Comparison of ENCODE assay signal across 17 cellular contexts in genomic region chr3:133882986-133883586, GRCh38. TPM values are rescaled to one million over a fixed set of nuclear protein-coding genes. Genes with fewer than 3 reads are reported as not detected.
DNase-seq lines count a peak whose midpoint lies in the region; ATAC-seq, FAIRE-seq and TF ChIP-seq lines count a peak whose summit lies in the region.
"Had no signal": no experiment of that assay in that cellular context is flagged by ENCODE, and none has a peak within 500 bp of the region (broad histone marks: within the 10 kb centered on the region; RNA-seq: fewer than 3 reads in every experiment).

No MANE protein-coding gene starts in this region.

- H3K27me3 ChIP-seq in left ventricle myocardium inferior (ENCODE audit: low read depth), result no peaks in the 10 kb centered on the region
- no peaks in the 10 kb centered on the region for H3K27me3 ChIP-seq in K562 (ENCODE audit: control insufficient read depth in 2 of 2, insufficient read depth in 2 of 2, low read length in 2 of 2)
- no peaks in the 10 kb centered on the region for H3K27me3 ChIP-seq in stomach

- POLR2A ChIA-PET in K562 (lab: Yijun Ruan, JAX), result interaction anchor here (0.6 kb wide), 2 partner anchors 18 to 333 kb away, joined by 3 to 7 read pairs; no protein-coding TSS in a partner anchor

- ATAC-seq in Right ventricle myocardium inferior (no peak), K562 (peak; percentile 34; the same call in 2 of the 3 replicates), omental fat pad (ENCODE audit: low FRiP score) (no peak)

- peaks cover 3% of the 10 kb centered on the region; the same call in 1 of the 2 replicates for H4K20me1 ChIP-seq in K562 (replicated peaks; ENCODE audit: control insufficient read depth, insufficient read depth, low read length)

- BruUV-seq in K562 (replicated peaks; lab: Mats Ljungman, UMichigan), result no TSS peak

- CTCF ChIA-PET in K562 (lab: Yijun Ruan, JAX; ENCODE audit: low intra/inter-chr PET ratio), result no interaction called here

- 5% methylated on average over 2 of the region's 3 CpGs for WGBS in K562 (ENCODE audit: insufficient coverage, low coverage, missing lambda C conversion rate)
- WGBS in stomach, 5 donors, result 66 to 86% (median 81%) methylated on average over 3 of the region's 3 CpGs

- peak overlapping the region; percentile 32; the same call in 1 of the 2 replicates for H3K4me2 ChIP-seq in K562 (ENCODE audit: insufficient read depth, low read length)

- intact Hi-C loops in left ventricle myocardium inferior (cut with micrococcal nuclease) (no loop called here), Right ventricle myocardium inferior (cut with DNase I) (no loop called here), K562 (cut with micrococcal nuclease) (no loop called here), stomach (cut with DNase I; ENCODE audit: low total_unique reads) (no loop called here)

- in situ Hi-C loops in K562 (cut with MboI), result no loop called here

- H3K36me3 ChIP-seq in left ventricle myocardium inferior (peaks cover 5% of the 10 kb centered on the region), K562 (ENCODE audit: control insufficient read depth, insufficient read depth, low read length) (no peaks in the 10 kb centered on the region), stomach (no peaks in the 10 kb centered on the region)

- H3K9ac ChIP-seq in K562 (ENCODE audit: insufficient read depth in 1 of 2, low read depth in 2 of 2, low read length in 2 of 2), result peak overlapping the region in 1 of 2 experiments; percentile 70; a peak in 1 of 4 replicates

- no peak for TF ChIP-seq EP300 in K562 (IDR thresholded peaks at IDR 0.05; ENCODE audit: low read length)
- TF ChIP-seq EP300 in stomach (IDR thresholded peaks at IDR 0.05), result no peak

- no peak for TF ChIP-seq POLR2A in K562 (conservative IDR thresholded peaks at IDR 0.05)
- no peak for TF ChIP-seq POLR2A in stomach (IDR thresholded peaks at IDR 0.05)

- TF ChIP-seq RAD21 in K562 (CRISPR knock-in tag; conservative IDR thresholded peaks at IDR 0.05 in 1 of 2, IDR thresholded peaks at IDR 0.05 in 1 of 2), result no peak

- no peak overlapping the region for H2AFZ ChIP-seq in K562 (ENCODE audit: low read depth, low read length)

- no peak overlapping the region for H3K4me3 ChIP-seq in left ventricle myocardium inferior
- H3K4me3 ChIP-seq in K562, result no peak overlapping the region
- H3K4me3 ChIP-seq in stomach, result no peak overlapping the region

- DNase-seq in left ventricle myocardium inferior (no peak), Right ventricle myocardium inferior (ENCODE audit: missing footprints) (no peak), K562 (ENCODE audit: extremely low read depth in 1 of 4, low spot score in 3 of 4) (no peak), islet precursor cell (peak; percentile 35), stomach (peak; percentile 21), omental fat pad (ENCODE audit: low spot score) (no peak), Ammon's horn (ENCODE audit: low spot score) (no peak), DMS153 (lab: John Stamatoyannopoulos, UW) (no peak)
- DNase-seq: AML-193; CD4-positive, alpha-beta T cell; Karpas-422; MM.1S; NCI-H1105 treated with DMSO at 0.1 percent for 48 hours; NCI-H1930; NCI-H2171 treated with DMSO at 0.1 percent for 48 hours; NCI-H82 had no signal

- H3K9me1 ChIP-seq in K562 (ENCODE audit: control insufficient read depth, insufficient read depth, low read length), result no peaks in the 10 kb centered on the region

- H3K4me1 ChIP-seq in left ventricle myocardium inferior (peaks cover 33% of the 10 kb centered on the region), K562 (replicated peaks in 1 of 2; ENCODE audit: control insufficient read depth in 2 of 2, insufficient read depth in 2 of 2, low read length in 2 of 2) (peaks cover 3 to 11% of the 10 kb centered on the region in 2 experiments; a peak in 3 of 5 replicates), stomach (peaks cover 0 to 13% (median 0%) of the 10 kb centered on the region in 4 donors)

- no peak for TF ChIP-seq CTCF in left ventricle myocardium inferior (IDR thresholded peaks at IDR 0.05; ENCODE audit: borderline replicate concordance)
- no peak for TF ChIP-seq CTCF in K562 (IDR thresholded peaks at IDR 0.05 in 2 of 3, conservative IDR thresholded peaks at IDR 0.05 in 1 of 3; ENCODE audit: insufficient read depth in 2 of 3, low read depth in 1 of 3, low read length in 3 of 3)
- no peak for TF ChIP-seq CTCF in stomach (IDR thresholded peaks at IDR 0.05)
- TF ChIP-seq CTCF in omental fat pad (IDR thresholded peaks at IDR 0.05), result no peak

- H3K79me2 ChIP-seq in K562 (ENCODE audit: control insufficient read depth, insufficient read depth, low read length), result no peaks in the 10 kb centered on the region; the same call in 2 of the 3 replicates

- H3K9me3 ChIP-seq in left ventricle myocardium inferior (replicated peaks) (peaks cover 17% of the 10 kb centered on the region), K562 (replicated peaks; ENCODE audit: control insufficient read depth, insufficient read depth, low read depth, low read length) (peaks cover 3% of the 10 kb centered on the region; the same call in 1 of the 2 replicates), stomach (peaks cover 0 to 9% (median 4%) of the 10 kb centered on the region in 4 donors)

- H3K27ac ChIP-seq in left ventricle myocardium inferior (replicated peaks) (peak overlapping the region; percentile 67), K562 (ENCODE audit: extremely low read depth, low read depth, low read length) (no peak overlapping the region; the same call in 2 of the 3 replicates), stomach (no peak overlapping the region)

- no peak for FAIRE-seq in K562 (lab: Jason Lieb, UNC)
- FAIRE-seq: H54 had no signal

TF ChIP-seq in K562, 482 proteins besides CTCF, POLR2A, EP300 and RAD21 (continues in another document):
- TF ChIP-seq ZNF274 (IDR thresholded peaks at IDR 0.05; ENCODE audit: borderline replicate concordance, low read depth, low read length) (no peak), BDP1 (IDR thresholded peaks at IDR 0.05; ENCODE audit: insufficient read depth, insufficient read length) (no peak), PHB2 (IDR thresholded peaks at IDR 0.05; ENCODE audit: low read depth) (no peak), ZBTB12 (CRISPR knock-in tag; IDR thresholded peaks at IDR 0.05) (no peak), ZNF239 (CRISPR knock-in tag; IDR thresholded peaks at IDR 0.05) (no peak), MBD1 (CRISPR knock-in tag; IDR thresholded peaks at IDR 0.05) (no peak), KLF10 (CRISPR knock-in tag; IDR thresholded peaks at IDR 0.05) (no peak), TAF9B (IDR thresholded peaks at IDR 0.05; ENCODE audit: partially characterized antibody) (no peak), POLR2H (tag; IDR thresholded peaks at IDR 0.05; ENCODE audit: low read depth) (no peak), THRAP3 (IDR thresholded peaks at IDR 0.05; ENCODE audit: borderline replicate concordance) (no peak), GTF2E2 (tag; IDR thresholded peaks at IDR 0.05) (no peak)

RNA-seq across cellular contexts. Expression of gene RAB6B, which starts 12.6 kb away (rescaled TPM):
- total RNA-seq in left ventricle myocardium inferior (59.1 TPM), Right ventricle myocardium inferior (58.8 TPM), K562 (2014; rRNA removed) (0.82 and 0.98 TPM in 2 replicates), K562 (2014; rRNA removed; fragmentation: Illumina TruSeq; extraction: Trizol) (1.5 and 1.7 TPM in 2 replicates), K562 (2015; rRNA removed; fragmentation: Illumina TruSeq; extraction: Trizol) (0.69 and 1.4 TPM in 2 replicates), K562 (2021) (9.8 and 11.4 TPM in 2 replicates), stomach (1 to 10 TPM in 3 of 5 donors, under 1 TPM in 2; 0.58 to 6.1 (median 1.2) TPM), omental fat pad (10 to 100 TPM in 1 of 4 donors, 1 to 10 TPM in 3; 1.7 to 16.4 (median 3.4) TPM)
- total RNA-seq in K562 (2011; cell fraction: chromatin; rRNA removed; ENCODE audit: low replicate concordance), result 4.9 and 6.7 TPM in 2 replicates
- 3.8 and 5.0 TPM in 2 replicates for total RNA-seq in K562 (2011; cell fraction: nucleolus; rRNA removed)
- total RNA-seq in K562 (2011; cell fraction: nucleoplasm; rRNA removed), result 5.4 and 9.9 TPM in 2 replicates
- polyA plus RNA-seq in K562 (2011; rRNA removed) (11.3 and 18.1 TPM in 2 replicates), K562 (2014; fragmentation: Illumina TruSeq; extraction: Trizol) (5.2 and 6.3 TPM in 2 replicates), K562 (2014; fragmentation: Nextera tagmentation; extraction: Ambion mirVana) (under 1 TPM; 0.60 to 0.97 TPM), K562 (2014; rRNA removed) (3.0 and 6.7 TPM in 2 replicates), stomach (1 to 10 TPM; 1.9 to 7.5 (median 1.9) TPM)
- polyA plus RNA-seq in K562 (2011; cell fraction: cytosol; rRNA removed), result 11.5 and 18.2 TPM in 2 replicates
- 12.1 and 16.6 TPM in 2 replicates for polyA plus RNA-seq in K562 (2011; cell fraction: nucleus; rRNA removed)
- polyA plus RNA-seq in K562 (2012), result 6.3 and 12.8 TPM in 2 replicates
- polyA minus RNA-seq in K562 (2011; rRNA and poly(A)+ RNA removed), result 12.7 and 20.1 TPM in 2 replicates
- polyA minus RNA-seq in K562 (2011; cell fraction: cytosol; rRNA and poly(A)+ RNA removed), result 6.1 and 8.3 TPM in 2 replicates
- 4.3 and 4.7 TPM in 2 replicates for polyA minus RNA-seq in K562 (2011; cell fraction: nucleus; rRNA and poly(A)+ RNA removed)
- total RNA-seq: CD4-positive, alpha-beta T cell had no signal

Comparison
In these comparisons a context has a peak if more than half of its experiments do, and no peak if none do; other contexts are left out.
1. DNase-seq: peak in islet precursor cell (single experiment) and stomach (single experiment); none in left ventricle myocardium inferior (single experiment), Right ventricle myocardium inferior (single experiment), K562 (0 of 4), omental fat pad (single experiment), Ammon's horn (single experiment) and DMS153 (single experiment).